Comparison of ENCODE assay signal across 15 cellular contexts in genomic region chr16:21647562-21648164, GRCh38. TPM values are rescaled to one million over a fixed set of nuclear protein-coding genes. Genes with fewer than 3 reads are reported as not detected.
DNase-seq lines count a peak whose midpoint lies in the region; ATAC-seq, FAIRE-seq and TF ChIP-seq lines count a peak whose summit lies in the region.
"Had no signal": no experiment of that assay in that cellular context is flagged by ENCODE, and none has a peak within 500 bp of the region (broad histone marks: within the 10 kb centered on the region; RNA-seq: fewer than 3 reads in every experiment).

No MANE protein-coding gene starts in this region.

- H3K36me3 Mint-ChIP-seq in activated T-cell treated with anti-CD3 and anti-CD28 coated beads, Interleukin-2, amount 50 U/mL, for 24 hours (ENCODE audit: low read depth) = peaks cover 3% of the 10 kb centered on the region
- peaks cover 2% of the 10 kb centered on the region for H3K36me3 Mint-ChIP-seq in activated T-helper 2 cell treated with anti-CD3 and anti-CD28 coated beads, Interferon-gamma antibody, Interleukin-2, Interleukin-4, amounts not matched to agents 10 μg/mL and 5 μg/mL and 100 μg/mL, durations not matched to agents 14 hours and 24 hours and 36 hours (ENCODE audit: low read depth)

- no TSS peak for BruUV-seq in A673 (replicated peaks; lab: Mats Ljungman, UMichigan)

- no peak for TF ChIP-seq CTCF in A673 (conservative IDR thresholded peaks at IDR 0.05; ENCODE audit: low read depth, low read length)

- peaks cover 6% of the 10 kb centered on the region for H3K4me1 ChIP-seq in A673 (ENCODE audit: insufficient read depth, low read length, poor library complexity, severe bottlenecking)

- POLR2A ChIA-PET in A673 (lab: Charles Lee; ENCODE audit: low non-redundant PET) = no interaction called here

- no peaks in the 10 kb centered on the region for H3K27me3 Mint-ChIP-seq in activated T-cell treated with anti-CD3 and anti-CD28 coated beads, Interleukin-2, amount 50 U/mL, for 24 hours
- H3K27me3 Mint-ChIP-seq in activated T-helper 2 cell treated with anti-CD3 and anti-CD28 coated beads, Interferon-gamma antibody, Interleukin-2, Interleukin-4, amounts not matched to agents 10 μg/mL and 5 μg/mL and 100 μg/mL, durations not matched to agents 14 hours and 24 hours and 36 hours (ENCODE audit: low read depth) = no peaks in the 10 kb centered on the region
- H3K27me3 Mint-ChIP-seq: brain had no signal

- no peak overlapping the region for H3K4me3 ChIP-seq in A673 (ENCODE audit: low read depth, low read length, poor library complexity, severe bottlenecking)

- H3K27ac ChIP-seq in substantia nigra (ENCODE audit: low read depth, low read length, poor library complexity, severe bottlenecking) (peak overlapping the region; percentile 32), A673 (ENCODE audit: low read depth, low read length, poor library complexity, severe bottlenecking) (no peak overlapping the region)

- intact Hi-C loops in activated T-helper 2 cell treated with anti-CD3 and anti-CD28 coated beads, Interferon-gamma antibody, Interleukin-2, Interleukin-4, amounts not matched to agents 10 μg/mL and 5 μg/mL and 100 μg/mL, durations not matched to agents 14 hours and 24 hours and 36 hours (cut with micrococcal nuclease) = loop anchor here (10.0 kb wide), 1 partner anchor 1297 kb away; no protein-coding TSS in a partner anchor
- intact Hi-C loops in A673 (cut with micrococcal nuclease; ENCODE audit: unreplicated experiment) = no loop called here

- no peaks in the 10 kb centered on the region for H3K27me3 ChIP-seq in A673 (replicated peaks; ENCODE audit: insufficient read depth, low read depth, low read length, poor library complexity)

- H3K4me3 Mint-ChIP-seq in activated T-cell treated with anti-CD3 and anti-CD28 coated beads, Interleukin-2, amount 50 U/mL, for 24 hours = no peak overlapping the region
- peak overlapping the region; percentile 33 for H3K4me3 Mint-ChIP-seq in activated T-helper 2 cell treated with anti-CD3 and anti-CD28 coated beads, Interferon-gamma antibody, Interleukin-2, Interleukin-4, amounts not matched to agents 10 μg/mL and 5 μg/mL and 100 μg/mL, durations not matched to agents 14 hours and 24 hours and 36 hours (ENCODE audit: low read depth)
- H3K4me3 Mint-ChIP-seq: brain, nephron progenitor cell had no signal

- DNase-seq in activated T-cell treated with anti-CD3 and anti-CD28 coated beads, Interleukin-2, amount 50 U/mL, for 24 hours = no peak
- DNase-seq in activated T-cell treated with anti-CD3 and anti-CD28 coated beads, Interleukin-2, amount 50 U/mL, for 48 hours = no peak
- DNase-seq in activated T-helper 2 cell treated with anti-CD3 and anti-CD28 coated beads, Interferon-gamma antibody, Interleukin-2, Interleukin-4, amounts not matched to agents 10 μg/mL and 5 μg/mL and 100 μg/mL, durations not matched to agents 14 hours and 24 hours and 36 hours (ENCODE audit: low spot score) = no peak
- DNase-seq in substantia nigra (lab: John Stamatoyannopoulos, UW) = no peak
- DNase-seq in A673 (ENCODE audit: low spot score) = no peak
- DNase-seq in DMS53 (lab: John Stamatoyannopoulos, UW) = no peak
- no peak for DNase-seq in RCC 7860 (ENCODE audit: low spot score)
- DNase-seq: erythroblast, GDM1, NCI-H446, nephron progenitor cell, SIG-M5 had no signal

- FAIRE-seq in RCC 7860 (lab: Jason Lieb, UNC) = no peak

- H3K9me3 ChIP-seq in A673 (ENCODE audit: low read depth, low read length, poor library complexity, severe bottlenecking) = no peaks in the 10 kb centered on the region

- H3K36me3 ChIP-seq in A673 (ENCODE audit: insufficient read depth, low read length, poor library complexity, severe bottlenecking) = peaks cover 3% of the 10 kb centered on the region

- CTCF ChIA-PET in A673 (lab: Charles Lee) = no interaction called here

- peak; percentile 3 for ATAC-seq in HG02970 (IDR thresholded peaks at IDR 0.05; ENCODE audit: low FRiP score, unreplicated experiment)

- no peaks in the 10 kb centered on the region for H3K9me3 Mint-ChIP-seq in activated T-cell treated with anti-CD3 and anti-CD28 coated beads, Interleukin-2, amount 50 U/mL, for 24 hours
- no peaks in the 10 kb centered on the region for H3K9me3 Mint-ChIP-seq in activated T-helper 2 cell treated with anti-CD3 and anti-CD28 coated beads, Interferon-gamma antibody, Interleukin-2, Interleukin-4, amounts not matched to agents 10 μg/mL and 5 μg/mL and 100 μg/mL, durations not matched to agents 14 hours and 24 hours and 36 hours
- H3K9me3 Mint-ChIP-seq: brain, nephron progenitor cell had no signal

- H3K27ac Mint-ChIP-seq in activated T-cell treated with anti-CD3 and anti-CD28 coated beads, Interleukin-2, amount 50 U/mL, for 24 hours = peak overlapping the region; percentile 95
- peak overlapping the region; percentile 86 for H3K27ac Mint-ChIP-seq in activated T-helper 2 cell treated with anti-CD3 and anti-CD28 coated beads, Interferon-gamma antibody, Interleukin-2, Interleukin-4, amounts not matched to agents 10 μg/mL and 5 μg/mL and 100 μg/mL, durations not matched to agents 14 hours and 24 hours and 36 hours

- peaks cover 64% of the 10 kb centered on the region for H3K4me1 Mint-ChIP-seq in activated T-cell treated with anti-CD3 and anti-CD28 coated beads, Interleukin-2, amount 50 U/mL, for 24 hours (ENCODE audit: low read depth)
- H3K4me1 Mint-ChIP-seq in activated T-helper 2 cell treated with anti-CD3 and anti-CD28 coated beads, Interferon-gamma antibody, Interleukin-2, Interleukin-4, amounts not matched to agents 10 μg/mL and 5 μg/mL and 100 μg/mL, durations not matched to agents 14 hours and 24 hours and 36 hours (ENCODE audit: low read depth) = peaks cover 51% of the 10 kb centered on the region

RNA-seq across cellular contexts. Expression of gene IGSF6, which starts 4.7 kb away (rescaled TPM):
- not detected in 2 replicates for total RNA-seq in activated T-helper 2 cell treated with anti-CD3 and anti-CD28 coated beads, Interferon-gamma antibody, Interleukin-2, Interleukin-4, amounts not matched to agents 10 μg/mL and 5 μg/mL and 100 μg/mL, durations not matched to agents 14 hours and 24 hours and 36 hours
- total RNA-seq in A673 (2021) = not detected in 2 replicates
- total RNA-seq: LHCN-M2 had no signal

RNA-seq across cellular contexts. Expression of gene OTOA, which starts 16.1 kb away (rescaled TPM):
- total RNA-seq in activated T-helper 2 cell treated with anti-CD3 and anti-CD28 coated beads, Interferon-gamma antibody, Interleukin-2, Interleukin-4, amounts not matched to agents 10 μg/mL and 5 μg/mL and 100 μg/mL, durations not matched to agents 14 hours and 24 hours and 36 hours = 0.07 TPM in 1 of 2 replicates, not detected in the other
- total RNA-seq in A673 (2021) = 0.13 TPM in 1 of 2 replicates, not detected in the other

RNA-seq across cellular contexts. Expression of gene METTL9, which starts 48.3 kb away (rescaled TPM):
- 73.9 and 75.8 TPM in 2 replicates for total RNA-seq in activated T-helper 2 cell treated with anti-CD3 and anti-CD28 coated beads, Interferon-gamma antibody, Interleukin-2, Interleukin-4, amounts not matched to agents 10 μg/mL and 5 μg/mL and 100 μg/mL, durations not matched to agents 14 hours and 24 hours and 36 hours
- total RNA-seq in A673 (2021) = 145 and 151 TPM in 2 replicates
